In the genomic region with DNA sequence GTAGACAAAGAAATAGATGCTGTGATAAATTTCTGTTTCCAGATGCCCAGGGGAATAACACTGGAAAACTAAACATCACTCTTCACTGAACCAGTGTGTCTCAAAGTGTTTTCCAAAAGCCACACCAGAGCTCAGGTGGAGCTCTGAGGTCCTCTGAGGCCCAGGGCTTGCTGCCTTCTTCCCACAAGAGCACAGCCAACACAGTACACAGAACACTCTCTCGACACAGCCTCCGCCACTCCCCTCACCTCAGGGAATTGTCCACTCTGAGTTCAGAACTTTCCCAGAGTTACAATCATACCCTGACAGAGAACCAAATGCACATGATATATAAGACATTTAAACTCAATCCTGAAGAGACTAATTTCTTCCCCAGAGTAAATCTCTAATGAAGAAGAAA, we compare ENCODE assay signal across 11 cellular contexts. TPM values are rescaled to one million over a fixed set of nuclear protein-coding genes. Genes with fewer than 3 reads are reported as not detected.
DNase-seq lines count a peak whose midpoint lies in the region; ATAC-seq, FAIRE-seq and TF ChIP-seq lines count a peak whose summit lies in the region.
"Had no signal": no experiment of that assay in that cellular context is flagged by ENCODE, and none has a peak within 500 bp of the region (broad histone marks: within the 10 kb centered on the region; RNA-seq: fewer than 3 reads in every experiment).

No MANE protein-coding gene starts in this region.

- peaks cover 0 to 29% of the 10 kb centered on the region in 2 donors for H3K27me3 ChIP-seq in left lung
- H3K27me3 ChIP-seq in Peyer's patch, result no peaks in the 10 kb centered on the region

- H3K4me1 ChIP-seq in left lung (peaks cover 21 to 44% of the 10 kb centered on the region in 2 donors), Peyer's patch (peaks cover 0 to 12% (median 2%) of the 10 kb centered on the region in 4 donors)

- TF ChIP-seq CTCF in fibroblast of mammary gland (conservative IDR thresholded peaks at IDR 0.05; ENCODE audit: control insufficient read depth, insufficient read depth, low read depth, low read length) (no peak), osteocyte (IDR thresholded peaks at IDR 0.05) (no peak), left lung (IDR thresholded peaks at IDR 0.05) (no peak), Peyer's patch (IDR thresholded peaks at IDR 0.05) (no peak)

- H3K27ac ChIP-seq in left lung (peak overlapping the region in 1 of 2 donors; percentile 19), Peyer's patch (peak overlapping the region in 1 of 4 donors; percentile 96)

- H3K9me3 Mint-ChIP-seq in stimulated activated naive CD8-positive, alpha-beta T cell treated with anti-CD3 and anti-CD28 coated beads, Interleukin-15, Interleukin-2, amounts not matched to agents 100 ng/mL and 50 ng/mL, for 24 hours, result no peaks in the 10 kb centered on the region
- no peaks in the 10 kb centered on the region for H3K9me3 Mint-ChIP-seq in osteocyte (ENCODE audit: unreplicated experiment)

- peak overlapping the region; percentile 9 for H3K4me3 Mint-ChIP-seq in stimulated activated naive CD8-positive, alpha-beta T cell treated with anti-CD3 and anti-CD28 coated beads, Interleukin-15, Interleukin-2, amounts not matched to agents 100 ng/mL and 50 ng/mL, for 24 hours
- H3K4me3 Mint-ChIP-seq in osteocyte (ENCODE audit: unreplicated experiment), result peak overlapping the region; percentile 23

- FAIRE-seq in HTR-8/SVneo (lab: Jason Lieb, UNC), result no peak
- FAIRE-seq: TTC549 had no signal

- H3K4me1 Mint-ChIP-seq in stimulated activated naive CD8-positive, alpha-beta T cell treated with anti-CD3 and anti-CD28 coated beads, Interleukin-15, Interleukin-2, amounts not matched to agents 100 ng/mL and 50 ng/mL, for 24 hours (ENCODE audit: low read depth), result peaks cover 34% of the 10 kb centered on the region
- H3K4me1 Mint-ChIP-seq in osteocyte (ENCODE audit: unreplicated experiment), result peaks cover 59% of the 10 kb centered on the region

- H3K27ac Mint-ChIP-seq in stimulated activated naive CD8-positive, alpha-beta T cell treated with anti-CD3 and anti-CD28 coated beads, Interleukin-15, Interleukin-2, amounts not matched to agents 100 ng/mL and 50 ng/mL, for 24 hours, result no peak overlapping the region
- H3K27ac Mint-ChIP-seq in osteocyte (ENCODE audit: unreplicated experiment), result peak overlapping the region; percentile 92

- no peak for ATAC-seq in stimulated activated naive CD8-positive, alpha-beta T cell treated with anti-CD3 and anti-CD28 coated beads, Interleukin-15, Interleukin-2, amounts not matched to agents 100 U/mL and 50 U/mL, for 24 hours
- ATAC-seq in left lung, result no peak

- H3K4me3 ChIP-seq in fibroblast of mammary gland (ENCODE audit: control insufficient read depth, low read depth, low read length), result no peak overlapping the region
- H3K4me3 ChIP-seq in left lung, result no peak overlapping the region
- no peak overlapping the region for H3K4me3 ChIP-seq in Peyer's patch

- peaks cover 13% of the 10 kb centered on the region for H3K27me3 Mint-ChIP-seq in stimulated activated naive CD8-positive, alpha-beta T cell treated with anti-CD3 and anti-CD28 coated beads, Interleukin-15, Interleukin-2, amounts not matched to agents 100 ng/mL and 50 ng/mL, for 24 hours
- no peaks in the 10 kb centered on the region for H3K27me3 Mint-ChIP-seq in osteocyte (ENCODE audit: unreplicated experiment)

- no peak for DNase-seq in stimulated activated naive CD8-positive, alpha-beta T cell treated with anti-CD3 and anti-CD28 coated beads, Interleukin-15, Interleukin-2, amounts not matched to agents 100 U/mL and 50 U/mL, for 24 hours
- peak; percentile 43 for DNase-seq in fibroblast of mammary gland (ENCODE audit: low read depth)
- no peak for DNase-seq in osteocyte (ENCODE audit: extremely low spot score, unreplicated experiment)
- DNase-seq in HTR-8/SVneo (ENCODE audit: insufficient read length, low spot score), result no peak
- DNase-seq in posterior vena cava (ENCODE audit: low spot score), result no peak
- no peak for DNase-seq in left lung
- DNase-seq in Peyer's patch, result no peak
- DNase-seq: NCI-H2081 treated with DMSO at 0.1 percent for 48 hours, retina had no signal

- H3K9me3 ChIP-seq in left lung, result no peaks in the 10 kb centered on the region
- H3K9me3 ChIP-seq in Peyer's patch, result no peaks in the 10 kb centered on the region

- no peak for TF ChIP-seq POLR2A in Peyer's patch (IDR thresholded peaks at IDR 0.05)

- no peaks in the 10 kb centered on the region for H3K36me3 Mint-ChIP-seq in stimulated activated naive CD8-positive, alpha-beta T cell treated with anti-CD3 and anti-CD28 coated beads, Interleukin-15, Interleukin-2, amounts not matched to agents 100 ng/mL and 50 ng/mL, for 24 hours (ENCODE audit: low read depth)
- no peaks in the 10 kb centered on the region for H3K36me3 Mint-ChIP-seq in osteocyte (ENCODE audit: unreplicated experiment)

- no peaks in the 10 kb centered on the region for H3K36me3 ChIP-seq in left lung
- H3K36me3 ChIP-seq in Peyer's patch, result no peaks in the 10 kb centered on the region

- intact Hi-C loops in posterior vena cava (cut with DNase I) (no loop called here), left lung (cut with DNase I) (no loop called here)

RNA-seq across cellular contexts. Expression of gene SETD7, which starts 3.1 kb away (rescaled TPM):
- 44.2 and 47.7 TPM in 2 replicates for total RNA-seq in osteocyte
- total RNA-seq in posterior vena cava, result 10 to 100 TPM; 69.0 to 75.4 TPM
- 10 to 100 TPM; 48.1 to 51.7 TPM for total RNA-seq in left lung
- 10 to 100 TPM in 3 of 4 donors, 1 to 10 TPM in 1; 9.3 to 37.1 (median 16.0) TPM for total RNA-seq in Peyer's patch
